8 cellular contexts compared by ENCODE assay signal in genomic region chr12:64780531-64781373, GRCh38. TPM values are rescaled to one million over a fixed set of nuclear protein-coding genes. Genes with fewer than 3 reads are reported as not detected.
DNase-seq lines count a peak whose midpoint lies in the region; ATAC-seq, FAIRE-seq and TF ChIP-seq lines count a peak whose summit lies in the region.

No MANE protein-coding gene starts in this region.

- H4K20me1 ChIP-seq in H9 (ENCODE audit: control insufficient read depth, insufficient read depth, insufficient read length) = no peaks in the 10 kb centered on the region
- H4K20me1 ChIP-seq in astrocyte (ENCODE audit: insufficient read depth, low read length) = peaks cover 5% of the 10 kb centered on the region
- no peaks in the 10 kb centered on the region for H4K20me1 ChIP-seq in Karpas-422 (ENCODE audit: insufficient read depth, low read depth, low read length)

- no peaks in the 10 kb centered on the region for H3K79me1 ChIP-seq in H9 (ENCODE audit: insufficient read depth, low read depth, low read length, poor library complexity, severe bottlenecking)

- H3K4me2 ChIP-seq in H9 (ENCODE audit: insufficient read depth, insufficient read length, low read length) (peak overlapping the region; percentile 72), astrocyte (ENCODE audit: low read length) (peak overlapping the region; percentile 77), Karpas-422 (ENCODE audit: low read depth, low read length, poor library complexity, severe bottlenecking) (no peak overlapping the region)

- peak overlapping the region; percentile 49 for H3K4me3 ChIP-seq in Caco-2 (ENCODE audit: low read depth, low read length)
- H3K4me3 ChIP-seq in astrocyte (ENCODE audit: insufficient read depth, low read depth, low read length) = peak overlapping the region; percentile 46
- H3K4me3 ChIP-seq in iPS-20b (ENCODE audit: low read length) = peak overlapping the region; percentile 69
- H3K4me3 ChIP-seq in skeletal muscle tissue (ENCODE audit: low read length in 3 of 3) = peak overlapping the region; percentile 59 to 67 (median 63)
- H3K4me3 ChIP-seq in Karpas-422 (ENCODE audit: low read length) = no peak overlapping the region

- H3K18ac ChIP-seq in H9 (ENCODE audit: insufficient read length, low read depth, low read length) = peak overlapping the region; percentile 21

- no peak for ATAC-seq in HG03139 (IDR thresholded peaks at IDR 0.05; ENCODE audit: unreplicated experiment)

- H3K79me2 ChIP-seq in H9 (ENCODE audit: insufficient read depth, low read length) (no peaks in the 10 kb centered on the region), astrocyte (ENCODE audit: insufficient read depth, low read length) (no peaks in the 10 kb centered on the region), Karpas-422 (ENCODE audit: low read length) (no peaks in the 10 kb centered on the region)

- H3K9me3 ChIP-seq in Caco-2 (no peaks in the 10 kb centered on the region), H9 (ENCODE audit: control insufficient read depth, low read depth, low read length) (no peaks in the 10 kb centered on the region), astrocyte (ENCODE audit: insufficient read depth, low read depth, low read length) (peaks cover under 1% of the 10 kb centered on the region), iPS-20b (ENCODE audit: insufficient read depth, low read depth, low read length) (no peaks in the 10 kb centered on the region), skeletal muscle tissue (ENCODE audit: control insufficient read depth in 3 of 3, low read length in 3 of 3) (no peaks in the 10 kb centered on the region), Karpas-422 (ENCODE audit: low read length) (no peaks in the 10 kb centered on the region)

- H3K27me3 ChIP-seq in Caco-2 (replicated peaks; ENCODE audit: control insufficient read depth, insufficient read depth, low read length) = no peaks in the 10 kb centered on the region
- H3K27me3 ChIP-seq in H9 (ENCODE audit: insufficient read depth, low read length) = peaks cover 17% of the 10 kb centered on the region; the same call in 1 of the 2 replicates
- H3K27me3 ChIP-seq in astrocyte (ENCODE audit: insufficient read depth, low read length) = peaks cover 67% of the 10 kb centered on the region
- peaks cover 67% of the 10 kb centered on the region for H3K27me3 ChIP-seq in iPS-20b (ENCODE audit: insufficient read depth, low read length)
- peaks cover 37 to 47% (median 40%) of the 10 kb centered on the region in 3 donors for H3K27me3 ChIP-seq in skeletal muscle tissue (ENCODE audit: control insufficient read depth in 3 of 3, insufficient read depth in 3 of 3, low read length in 3 of 3)
- H3K27me3 ChIP-seq in Karpas-422 (ENCODE audit: low read length) = no peaks in the 10 kb centered on the region

- POLR2A ChIA-PET in Caco-2 (lab: Charles Lee) = interaction anchor here (1.9 kb wide), 1 partner anchor 16 kb away, joined by 8 read pairs; no protein-coding TSS in a partner anchor

- no peaks in the 10 kb centered on the region for H3K36me3 Mint-ChIP-seq in Caco-2 (ENCODE audit: insufficient read depth, unreplicated experiment)
- peaks cover 0 to 3% (median 0%) of the 10 kb centered on the region in 3 experiments; a peak in 1 of 7 replicates for H3K36me3 Mint-ChIP-seq in H9 (ENCODE audit: insufficient read depth in 1 of 3, low read depth in 3 of 3)
- peaks cover under 1% of the 10 kb centered on the region for H3K36me3 Mint-ChIP-seq in astrocyte (ENCODE audit: low read depth, unreplicated experiment)

- H2BK5ac ChIP-seq in H9 (ENCODE audit: insufficient read length, low read length) = no peak overlapping the region

- no peak overlapping the region for H3K9ac ChIP-seq in H9 (ENCODE audit: extremely low read depth, insufficient read length, low read length)
- no peak overlapping the region for H3K9ac ChIP-seq in astrocyte (ENCODE audit: low read length)
- peak overlapping the region; percentile 39; the same call in 1 of the 2 replicates for H3K9ac ChIP-seq in iPS-20b (ENCODE audit: low read depth, low read length)
- peak overlapping the region in 2 of 3 donors; percentile 32 to 45 for H3K9ac ChIP-seq in skeletal muscle tissue (ENCODE audit: low read depth in 1 of 3, low read length in 3 of 3)
- H3K9ac ChIP-seq in Karpas-422 (ENCODE audit: low read length) = no peak overlapping the region

- peaks cover 7% of the 10 kb centered on the region for H3K9me3 Mint-ChIP-seq in Caco-2 (ENCODE audit: unreplicated experiment)
- H3K9me3 Mint-ChIP-seq in H9 = peaks cover 3 to 6% of the 10 kb centered on the region in 2 experiments; a peak in 4 of 5 replicates
- H3K9me3 Mint-ChIP-seq in astrocyte (ENCODE audit: unreplicated experiment) = peaks cover 11% of the 10 kb centered on the region

- H3K14ac ChIP-seq in H9 (ENCODE audit: insufficient read depth, low read length) = peak overlapping the region; percentile 52; the same call in 1 of the 2 replicates

- no TSS peak for BruUV-seq in Caco-2 (replicated peaks; lab: Mats Ljungman, UMichigan)

- no peak overlapping the region for H2BK120ac ChIP-seq in H9 (ENCODE audit: low read depth, low read length, poor library complexity, severe bottlenecking)

- no peak overlapping the region for H4K91ac ChIP-seq in H9 (ENCODE audit: insufficient read length, low read depth, low read length)

- peak overlapping the region; percentile 90 for H3K4me3 Mint-ChIP-seq in Caco-2 (ENCODE audit: unreplicated experiment)
- peak overlapping the region; percentile 64 to 86 for H3K4me3 Mint-ChIP-seq in H9
- peak overlapping the region; percentile 80 for H3K4me3 Mint-ChIP-seq in astrocyte (ENCODE audit: unreplicated experiment)

- peak in 1 of 2 experiments; percentile 24 for TF ChIP-seq CTCF in Caco-2 (IDR thresholded peaks at IDR 0.05; ENCODE audit: insufficient read depth in 1 of 2, low read depth in 1 of 2, low read length in 1 of 2, severe bottlenecking in 1 of 2, unreplicated experiment in 1 of 2)
- 0 out of 3 replicates have a peak, but pooled peaks have one; percentile 21 for TF ChIP-seq CTCF in H9 (conservative IDR thresholded peaks at IDR 0.05)
- TF ChIP-seq CTCF in astrocyte (IDR thresholded peaks at IDR 0.05; ENCODE audit: insufficient read depth, low read depth, low read length) = no peak

- H3K56ac ChIP-seq in H9 (ENCODE audit: insufficient read length, low read depth, low read length) = no peak overlapping the region

- H2BK12ac ChIP-seq in H9 (ENCODE audit: insufficient read length, low read depth, low read length) = no peak overlapping the region

- H3K4ac ChIP-seq in H9 (ENCODE audit: low read depth, low read length) = no peak overlapping the region

- no peak overlapping the region for H2BK20ac ChIP-seq in H9 (ENCODE audit: low read depth, low read length, poor library complexity, severe bottlenecking)

- H3T11ph ChIP-seq in H9 (ENCODE audit: low read length) = no peak overlapping the region

- H3K23me2 ChIP-seq in H9 (ENCODE audit: insufficient read length, low read depth, low read length, poor library complexity, severe bottlenecking) = peaks cover 12% of the 10 kb centered on the region

- whole genome bisulfite sequencing in H9 (ENCODE audit: extremely low coverage, insufficient read length, low lambda C conversion rate) = no CpG with 5 or more reads among the region's 113 CpGs

- H3K4me1 ChIP-seq in Caco-2 (peaks cover 19% of the 10 kb centered on the region), H9 (ENCODE audit: insufficient read depth, low read length) (no peaks in the 10 kb centered on the region), astrocyte (ENCODE audit: insufficient read depth, low read length) (peaks cover 5% of the 10 kb centered on the region), iPS-20b (ENCODE audit: insufficient read depth, low read length) (peaks cover 4% of the 10 kb centered on the region; the same call in 1 of the 2 replicates), skeletal muscle tissue (ENCODE audit: control insufficient read depth in 3 of 3, insufficient read depth in 3 of 3, low read length in 3 of 3) (peaks cover 6 to 13% (median 10%) of the 10 kb centered on the region in 3 donors), Karpas-422 (ENCODE audit: low read length) (peaks cover 5% of the 10 kb centered on the region; the same call in 1 of the 2 replicates)

- H4K5ac ChIP-seq in H9 (ENCODE audit: insufficient read length, low read depth, low read length) = no peak overlapping the region

- H2AFZ ChIP-seq in H9 (ENCODE audit: low read length) (no peak overlapping the region), astrocyte (ENCODE audit: low read depth, low read length) (peak overlapping the region; percentile 56), Karpas-422 (ENCODE audit: low read length) (no peak overlapping the region)

- no peak overlapping the region for H3K23ac ChIP-seq in H9 (ENCODE audit: insufficient read length, low read depth, low read length)

- H2BK15ac ChIP-seq in H9 (ENCODE audit: low read depth, low read length) = peak overlapping the region; percentile 99

- H3K4me1 Mint-ChIP-seq in Caco-2 (ENCODE audit: low read depth, unreplicated experiment) (peaks cover 7% of the 10 kb centered on the region), H9 (peaks cover 12 to 14% of the 10 kb centered on the region in 2 experiments), astrocyte (ENCODE audit: low read depth, unreplicated experiment) (no peaks in the 10 kb centered on the region)

- no peak overlapping the region for H4K8ac ChIP-seq in H9 (replicated peaks; ENCODE audit: insufficient read length, low read depth, low read length)

- H2AK5ac ChIP-seq in H9 (ENCODE audit: insufficient read length, low read length) = no peak overlapping the region

- H3K27ac ChIP-seq in H9 (ENCODE audit: insufficient read length, low read depth, low read length) (no peak overlapping the region), astrocyte (ENCODE audit: low read depth, low read length) (no peak overlapping the region), iPS-20b (ENCODE audit: low read length) (no peak overlapping the region), skeletal muscle tissue (ENCODE audit: low read depth, low read length) (no peak overlapping the region), Karpas-422 (ENCODE audit: low read length) (no peak overlapping the region)

- FAIRE-seq in astrocyte (lab: Jason Lieb, UNC) = no peak

- intact Hi-C loops in Caco-2 (cut with micrococcal nuclease; ENCODE audit: unreplicated experiment) = loop anchor here (5.0 kb wide), 1 partner anchor 38 kb away; no protein-coding TSS in a partner anchor

- CTCF ChIA-PET in Caco-2 (lab: Charles Lee) = interaction anchor here (0.6 to 3.3 kb wide), 4 partner anchors 9 to 131 kb away, joined by 3 to 19 read pairs (median 8); no protein-coding TSS in a partner anchor

- H3K27me3 Mint-ChIP-seq in Caco-2 (ENCODE audit: insufficient read depth, unreplicated experiment) = no peaks in the 10 kb centered on the region
- H3K27me3 Mint-ChIP-seq in H9 (ENCODE audit: low read depth) = peaks cover 82% of the 10 kb centered on the region
- peaks cover 30% of the 10 kb centered on the region for H3K27me3 Mint-ChIP-seq in astrocyte (ENCODE audit: low read depth, unreplicated experiment)

- H3K27ac Mint-ChIP-seq in Caco-2 (ENCODE audit: unreplicated experiment) = peak overlapping the region; percentile 80
- H3K27ac Mint-ChIP-seq in H9 = no peak overlapping the region
- H3K27ac Mint-ChIP-seq in astrocyte (ENCODE audit: unreplicated experiment) = no peak overlapping the region

- no peaks in the 10 kb centered on the region for H3K9me2 ChIP-seq in Karpas-422 (replicated peaks; ENCODE audit: insufficient read depth, low read length)

- H3K36me3 ChIP-seq in Caco-2 (ENCODE audit: control insufficient read depth, insufficient read depth, low read length) (no peaks in the 10 kb centered on the region), astrocyte (ENCODE audit: insufficient read depth, low read length) (no peaks in the 10 kb centered on the region), iPS-20b (ENCODE audit: insufficient read depth, low read depth, low read length) (no peaks in the 10 kb centered on the region), skeletal muscle tissue (ENCODE audit: control insufficient read depth in 3 of 3, insufficient read depth in 3 of 3, low read length in 3 of 3) (no peaks in the 10 kb centered on the region), Karpas-422 (ENCODE audit: insufficient read depth, low read length) (no peaks in the 10 kb centered on the region)

- DNase-seq in Caco-2 = peak; percentile 64 to 75
- peak; percentile 73 for DNase-seq in H9
- peak; percentile 84 for DNase-seq in NCI-H69 (lab: John Stamatoyannopoulos, UW)
- no peak for DNase-seq in astrocyte (ENCODE audit: low read depth)
- no peak for DNase-seq in Karpas-422

RNA-seq across cellular contexts. Expression of gene GNS, which starts 21.5 kb away (rescaled TPM):
- total RNA-seq in Caco-2 (2022) = 62.9 and 75.1 TPM in 2 replicates
- total RNA-seq in H9 (2021) = 21.6 and 26.0 TPM in 2 replicates
- 106 and 109 TPM in 2 replicates for total RNA-seq in astrocyte
- total RNA-seq in skeletal muscle tissue = 88.2 TPM
- total RNA-seq in Karpas-422 (2014; rRNA removed; shearing (Covaris generic); ENCODE audit: low replicate concordance) = 25.2 and 49.5 TPM in 2 replicates

RNA-seq across cellular contexts. Expression of gene TBC1D30, which starts 43.7 kb away (rescaled TPM):
- total RNA-seq in Caco-2 (2022) (10.8 and 10.9 TPM in 2 replicates), H9 (2021) (1.6 and 2.2 TPM in 2 replicates), astrocyte (1.2 TPM in 2 replicates), skeletal muscle tissue (0.52 TPM)
- 7.1 and 15.5 TPM in 2 replicates for total RNA-seq in Karpas-422 (2014; rRNA removed; shearing (Covaris generic); ENCODE audit: low replicate concordance)

Comparison
In these comparisons a context has a peak if more than half of its experiments do, and no peak if none do; other contexts are left out.
1. DNase-seq: peak in Caco-2 (2 of 2), H9 (single experiment) and NCI-H69 (single experiment); none in astrocyte (single experiment) and Karpas-422 (single experiment).
2. H3K9ac ChIP-seq: peak in iPS-20b (single experiment) and skeletal muscle tissue (2 of 3); none in H9 (single experiment), astrocyte (single experiment) and Karpas-422 (single experiment).
3. Peak in every context shown above with its lines, with median percentiles within 50 percentile points of each other: H3K4me3 Mint-ChIP-seq.